1 cellular context compared by ENCODE assay signal in the genomic region with DNA sequence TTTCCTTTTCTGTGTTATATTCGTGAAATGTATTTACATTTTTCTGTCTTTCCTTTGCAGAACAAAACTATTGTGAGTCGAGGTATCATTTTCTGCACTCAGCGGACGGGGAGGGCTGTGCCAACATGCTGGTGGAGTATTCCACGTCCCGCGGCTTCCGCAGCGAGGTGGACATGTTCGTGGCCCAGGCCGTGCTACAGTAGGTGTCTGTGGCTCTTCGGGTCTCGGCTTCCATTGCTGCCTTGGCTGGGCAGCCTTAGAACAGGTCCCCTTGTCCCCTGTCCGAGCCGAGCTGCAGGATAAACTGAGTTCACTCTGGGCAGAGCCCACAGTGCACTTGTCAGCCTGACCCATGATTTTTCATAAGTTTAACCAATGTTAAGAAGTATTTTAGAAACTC.
TF ChIP-seq lines count a peak whose summit lies in the region.

No MANE protein-coding gene starts in this region.

TF ChIP-seq in GM23338, 12 proteins besides CTCF, POLR2A, EP300 and RAD21:
- TF ChIP-seq CREB1 (CRISPR knock-in tag; IDR thresholded peaks at IDR 0.05; ENCODE audit: low read depth), result no peak
- TF ChIP-seq, protein P1, sequence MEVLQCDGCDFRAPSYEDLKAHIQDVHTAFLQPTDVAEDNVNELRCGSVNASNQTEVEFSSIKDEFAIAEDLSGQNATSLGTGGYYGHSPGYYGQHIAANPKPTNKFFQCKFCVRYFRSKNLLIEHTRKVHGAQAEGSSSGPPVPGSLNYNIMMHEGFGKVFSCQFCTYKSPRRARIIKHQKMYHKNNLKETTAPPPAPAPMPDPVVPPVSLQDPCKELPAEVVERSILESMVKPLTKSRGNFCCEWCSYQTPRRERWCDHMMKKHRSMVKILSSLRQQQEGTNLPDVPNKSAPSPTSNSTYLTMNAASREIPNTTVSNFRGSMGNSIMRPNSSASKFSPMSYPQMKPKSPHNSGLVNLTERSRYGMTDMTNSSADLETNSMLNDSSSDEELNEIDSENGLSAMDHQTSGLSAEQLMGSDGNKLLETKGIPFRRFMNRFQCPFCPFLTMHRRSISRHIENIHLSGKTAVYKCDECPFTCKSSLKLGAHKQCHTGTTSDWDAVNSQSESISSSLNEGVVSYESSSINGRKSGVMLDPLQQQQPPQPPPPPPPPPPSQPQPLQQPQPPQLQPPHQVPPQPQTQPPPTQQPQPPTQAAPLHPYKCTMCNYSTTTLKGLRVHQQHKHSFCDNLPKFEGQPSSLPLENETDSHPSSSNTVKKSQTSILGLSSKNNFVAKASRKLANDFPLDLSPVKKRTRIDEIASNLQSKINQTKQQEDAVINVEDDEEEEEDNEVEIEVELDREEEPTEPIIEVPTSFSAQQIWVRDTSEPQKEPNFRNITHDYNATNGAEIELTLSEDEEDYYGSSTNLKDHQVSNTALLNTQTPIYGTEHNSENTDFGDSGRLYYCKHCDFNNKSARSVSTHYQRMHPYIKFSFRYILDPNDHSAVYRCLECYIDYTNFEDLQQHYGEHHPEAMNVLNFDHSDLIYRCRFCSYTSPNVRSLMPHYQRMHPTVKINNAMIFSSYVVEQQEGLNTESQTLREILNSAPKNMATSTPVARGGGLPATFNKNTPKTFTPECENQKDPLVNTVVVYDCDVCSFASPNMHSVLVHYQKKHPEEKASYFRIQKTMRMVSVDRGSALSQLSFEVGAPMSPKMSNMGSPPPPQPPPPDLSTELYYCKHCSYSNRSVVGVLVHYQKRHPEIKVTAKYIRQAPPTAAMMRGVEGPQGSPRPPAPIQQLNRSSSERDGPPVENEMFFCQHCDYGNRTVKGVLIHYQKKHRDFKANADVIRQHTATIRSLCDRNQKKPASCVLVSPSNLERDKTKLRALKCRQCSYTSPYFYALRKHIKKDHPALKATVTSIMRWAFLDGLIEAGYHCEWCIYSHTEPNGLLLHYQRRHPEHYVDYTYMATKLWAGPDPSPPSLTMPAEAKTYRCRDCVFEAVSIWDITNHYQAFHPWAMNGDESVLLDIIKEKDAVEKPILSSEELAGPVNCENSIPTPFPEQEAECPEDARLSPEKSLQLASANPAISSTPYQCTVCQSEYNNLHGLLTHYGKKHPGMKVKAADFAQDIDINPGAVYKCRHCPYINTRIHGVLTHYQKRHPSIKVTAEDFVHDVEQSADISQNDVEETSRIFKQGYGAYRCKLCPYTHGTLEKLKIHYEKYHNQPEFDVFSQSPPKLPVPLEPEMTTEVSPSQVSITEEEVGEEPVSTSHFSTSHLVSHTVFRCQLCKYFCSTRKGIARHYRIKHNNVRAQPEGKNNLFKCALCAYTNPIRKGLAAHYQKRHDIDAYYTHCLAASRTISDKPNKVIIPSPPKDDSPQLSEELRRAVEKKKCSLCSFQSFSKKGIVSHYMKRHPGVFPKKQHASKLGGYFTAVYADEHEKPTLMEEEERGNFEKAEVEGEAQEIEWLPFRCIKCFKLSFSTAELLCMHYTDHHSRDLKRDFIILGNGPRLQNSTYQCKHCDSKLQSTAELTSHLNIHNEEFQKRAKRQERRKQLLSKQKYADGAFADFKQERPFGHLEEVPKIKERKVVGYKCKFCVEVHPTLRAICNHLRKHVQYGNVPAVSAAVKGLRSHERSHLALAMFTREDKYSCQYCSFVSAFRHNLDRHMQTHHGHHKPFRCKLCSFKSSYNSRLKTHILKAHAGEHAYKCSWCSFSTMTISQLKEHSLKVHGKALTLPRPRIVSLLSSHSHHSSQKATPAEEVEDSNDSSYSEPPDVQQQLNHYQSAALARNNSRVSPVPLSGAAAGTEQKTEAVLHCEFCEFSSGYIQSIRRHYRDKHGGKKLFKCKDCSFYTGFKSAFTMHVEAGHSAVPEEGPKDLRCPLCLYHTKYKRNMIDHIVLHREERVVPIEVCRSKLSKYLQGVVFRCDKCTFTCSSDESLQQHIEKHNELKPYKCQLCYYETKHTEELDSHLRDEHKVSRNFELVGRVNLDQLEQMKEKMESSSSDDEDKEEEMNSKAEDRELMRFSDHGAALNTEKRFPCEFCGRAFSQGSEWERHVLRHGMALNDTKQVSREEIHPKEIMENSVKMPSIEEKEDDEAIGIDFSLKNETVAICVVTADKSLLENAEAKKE (CRISPR knock-in tag; IDR thresholded peaks at IDR 0.05), result no peak
- TF ChIP-seq STAT1 (IDR thresholded peaks at IDR 0.05; ENCODE audit: unreplicated experiment), result no peak
- TF ChIP-seq ZNF114 (CRISPR knock-in tag; IDR thresholded peaks at IDR 0.05), result no peak
- no peak for TF ChIP-seq EZH2phosphoT487 (IDR thresholded peaks at IDR 0.05; ENCODE audit: unreplicated experiment)
